Comparison of ENCODE assay signal across 1 cellular context in the genomic region with DNA sequence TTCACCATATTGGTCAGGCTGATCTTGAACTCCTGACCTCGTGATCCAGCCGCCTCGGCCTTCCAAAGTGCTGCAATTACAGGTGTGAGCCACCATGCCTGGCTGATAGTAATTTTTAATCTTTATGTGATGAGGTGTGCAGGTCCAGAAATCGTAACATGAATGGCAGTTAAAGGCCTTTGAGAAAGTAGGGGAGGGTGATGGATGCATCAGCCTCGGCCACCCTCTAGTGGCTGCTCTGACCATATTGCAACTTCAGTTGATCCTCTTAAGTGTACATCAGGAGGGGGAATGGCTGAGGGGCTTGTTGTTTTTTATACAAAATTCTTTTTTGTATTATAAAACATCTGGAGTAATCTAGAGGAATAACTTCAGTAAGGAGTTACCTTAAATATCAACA.
TF ChIP-seq lines count a peak whose summit lies in the region.

No MANE protein-coding gene starts in this region.

TF ChIP-seq in SK-N-SH treated with all-trans-retinoic acid at 6 μM for 48 hours, 23 proteins besides CTCF, POLR2A, EP300 and RAD21 (continued from another document):
- TF ChIP-seq, protein P1, sequence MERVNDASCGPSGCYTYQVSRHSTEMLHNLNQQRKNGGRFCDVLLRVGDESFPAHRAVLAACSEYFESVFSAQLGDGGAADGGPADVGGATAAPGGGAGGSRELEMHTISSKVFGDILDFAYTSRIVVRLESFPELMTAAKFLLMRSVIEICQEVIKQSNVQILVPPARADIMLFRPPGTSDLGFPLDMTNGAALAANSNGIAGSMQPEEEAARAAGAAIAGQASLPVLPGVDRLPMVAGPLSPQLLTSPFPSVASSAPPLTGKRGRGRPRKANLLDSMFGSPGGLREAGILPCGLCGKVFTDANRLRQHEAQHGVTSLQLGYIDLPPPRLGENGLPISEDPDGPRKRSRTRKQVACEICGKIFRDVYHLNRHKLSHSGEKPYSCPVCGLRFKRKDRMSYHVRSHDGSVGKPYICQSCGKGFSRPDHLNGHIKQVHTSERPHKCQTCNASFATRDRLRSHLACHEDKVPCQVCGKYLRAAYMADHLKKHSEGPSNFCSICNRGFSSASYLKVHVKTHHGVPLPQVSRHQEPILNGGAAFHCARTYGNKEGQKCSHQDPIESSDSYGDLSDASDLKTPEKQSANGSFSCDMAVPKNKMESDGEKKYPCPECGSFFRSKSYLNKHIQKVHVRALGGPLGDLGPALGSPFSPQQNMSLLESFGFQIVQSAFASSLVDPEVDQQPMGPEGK (CRISPR knock-in tag; IDR thresholded peaks at IDR 0.05; ENCODE audit: borderline replicate concordance), result no peak
TF ChIP-seq in SK-N-SH treated with all-trans-retinoic acid at 6 μM for 48 hours: peak in this region for 0.
